Comparison of ENCODE assay signal across 8 cellular contexts in the genomic region with DNA sequence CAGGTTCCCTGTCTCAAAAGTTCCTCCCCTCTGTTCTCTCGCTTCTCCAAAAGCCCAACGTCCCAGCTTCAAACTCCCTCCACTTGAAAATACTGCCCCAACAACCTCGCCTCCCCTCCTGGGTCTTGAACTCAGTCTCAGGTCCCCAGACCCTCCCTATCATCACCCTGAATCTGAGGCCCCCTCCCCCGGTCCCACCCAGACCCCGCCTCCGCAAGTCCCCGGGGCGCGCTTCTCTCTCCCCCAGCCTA. TPM values are rescaled to one million over a fixed set of nuclear protein-coding genes. Genes with fewer than 3 reads are reported as not detected.
A peak's percentile ranks its signal among the peaks of the same experiment; 100 is the strongest.
DNase-seq lines count a peak whose midpoint lies in the region; ATAC-seq and TF ChIP-seq lines count a peak whose summit lies in the region.

No MANE protein-coding gene starts in this region.

- POLR2A ChIA-PET in HEK293 (lab: Yijun Ruan, JAX) = interaction anchor here (0.5 to 17.1 kb wide), 19 partner anchors 9 to 1547 kb away, joined by 3 to 428 read pairs (median 7); a partner anchor contains a TSS

- intact Hi-C loops in prostate gland (cut with DNase I) = loop anchor here (1.0 to 10.0 kb wide), 3 partner anchors 21 to 151 kb away; a partner anchor contains a TSS

- H3K4me3 ChIP-seq in HEK293 (ENCODE audit: low read depth, low read length) (peak overlapping the region; percentile 57), foreskin fibroblast (ENCODE audit: low read depth in 1 of 2, low read length in 2 of 2) (peak overlapping the region; percentile 92 to 98), prostate gland (peak overlapping the region; percentile 85 to 97)

- peak overlapping the region; percentile 98 for H3K27ac ChIP-seq in C4-2B
- peak overlapping the region; percentile 99 for H3K27ac ChIP-seq in HEK293 (ENCODE audit: extremely low read depth, low read depth, low read length)
- H3K27ac ChIP-seq in VCaP = peak overlapping the region; percentile 94
- peak overlapping the region; percentile 99 for H3K27ac ChIP-seq in prostate gland

- H3K4me1 ChIP-seq in HEK293 (ENCODE audit: control insufficient read depth, insufficient read depth, low read length) = peaks cover 14% of the 10 kb centered on the region
- peaks cover 19% of the 10 kb centered on the region for H3K4me1 ChIP-seq in prostate gland (replicated peaks)

- 0% methylated on average over 9 of the region's 9 CpGs for WGBS in prostate gland

- H3K9me3 ChIP-seq in HEK293 (ENCODE audit: control insufficient read depth, insufficient read depth, low read depth, low read length) = no peaks in the 10 kb centered on the region
- H3K9me3 ChIP-seq in prostate gland = no peaks in the 10 kb centered on the region

- no peak for ATAC-seq in GM21526 (IDR thresholded peaks at IDR 0.05; ENCODE audit: low FRiP score, unreplicated experiment)
- no peak for ATAC-seq in GM19467 (IDR thresholded peaks at IDR 0.05; ENCODE audit: unreplicated experiment)

- no peaks in the 10 kb centered on the region for H3K27me3 ChIP-seq in prostate gland (replicated peaks; ENCODE audit: insufficient read depth)

- CTCF ChIA-PET in HEK293 (lab: Yijun Ruan, JAX) = interaction anchor here (0.6 to 4.8 kb wide), 14 partner anchors 10 to 819 kb away, joined by 3 to 39 read pairs (median 6); a partner anchor contains a TSS

- H3K36me3 ChIP-seq in HEK293 (ENCODE audit: control insufficient read depth in 2 of 2, insufficient read depth in 1 of 2, low read length in 2 of 2) (peaks cover 23 to 31% of the 10 kb centered on the region in 2 experiments), prostate gland (peaks cover 0 to 9% of the 10 kb centered on the region in 2 donors)

- TF ChIP-seq CTCF in C4-2B (conservative IDR thresholded peaks at IDR 0.05) (no peak), HEK293 (tag by site-specific recombination; IDR thresholded peaks at IDR 0.05) (no peak; the same call in 1 of the 2 replicates), VCaP (conservative IDR thresholded peaks at IDR 0.05) (no peak), foreskin fibroblast (IDR thresholded peaks at IDR 0.05; ENCODE audit: low read depth, low read length) (no peak), prostate gland (IDR thresholded peaks at IDR 0.05) (no peak)

- no peak for TF ChIP-seq POLR2A in prostate gland (IDR thresholded peaks at IDR 0.05)

- no peak for DNase-seq in foreskin fibroblast
- DNase-seq in prostate gland (ENCODE audit: low spot score) = no peak
- DNase-seq in RKO (ENCODE audit: low spot score) = no peak

TF ChIP-seq in HEK293, 187 proteins besides CTCF, POLR2A, EP300 and RAD21 (continues in another document):
- TF ChIP-seq ZNF571 (tag by site-specific recombination; IDR thresholded peaks at IDR 0.05) = no peak
- TF ChIP-seq ZNF350 (tag by site-specific recombination; IDR thresholded peaks at IDR 0.05) = no peak
- no peak for TF ChIP-seq GLIS1 (tag by site-specific recombination; IDR thresholded peaks at IDR 0.05)
- TF ChIP-seq ZBTB48 (tag by site-specific recombination; IDR thresholded peaks at IDR 0.05) = peak; percentile 74
- no peak for TF ChIP-seq ZNF701 (tag by site-specific recombination; IDR thresholded peaks at IDR 0.05)
- TF ChIP-seq, protein P1, sequence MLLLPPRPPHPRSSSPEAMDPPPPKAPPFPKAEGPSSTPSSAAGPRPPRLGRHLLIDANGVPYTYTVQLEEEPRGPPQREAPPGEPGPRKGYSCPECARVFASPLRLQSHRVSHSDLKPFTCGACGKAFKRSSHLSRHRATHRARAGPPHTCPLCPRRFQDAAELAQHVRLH (tag by site-specific recombination; IDR thresholded peaks at IDR 0.05) = 0 out of 2 replicates have a peak, but pooled peaks have one; percentile 44
- TF ChIP-seq FEZF1 (tag by site-specific recombination; IDR thresholded peaks at IDR 0.05) = no peak
- peak; percentile 22; the same call in 1 of the 2 replicates for TF ChIP-seq ZSCAN23 (tag by site-specific recombination; IDR thresholded peaks at IDR 0.05)
- TF ChIP-seq, protein P2, sequence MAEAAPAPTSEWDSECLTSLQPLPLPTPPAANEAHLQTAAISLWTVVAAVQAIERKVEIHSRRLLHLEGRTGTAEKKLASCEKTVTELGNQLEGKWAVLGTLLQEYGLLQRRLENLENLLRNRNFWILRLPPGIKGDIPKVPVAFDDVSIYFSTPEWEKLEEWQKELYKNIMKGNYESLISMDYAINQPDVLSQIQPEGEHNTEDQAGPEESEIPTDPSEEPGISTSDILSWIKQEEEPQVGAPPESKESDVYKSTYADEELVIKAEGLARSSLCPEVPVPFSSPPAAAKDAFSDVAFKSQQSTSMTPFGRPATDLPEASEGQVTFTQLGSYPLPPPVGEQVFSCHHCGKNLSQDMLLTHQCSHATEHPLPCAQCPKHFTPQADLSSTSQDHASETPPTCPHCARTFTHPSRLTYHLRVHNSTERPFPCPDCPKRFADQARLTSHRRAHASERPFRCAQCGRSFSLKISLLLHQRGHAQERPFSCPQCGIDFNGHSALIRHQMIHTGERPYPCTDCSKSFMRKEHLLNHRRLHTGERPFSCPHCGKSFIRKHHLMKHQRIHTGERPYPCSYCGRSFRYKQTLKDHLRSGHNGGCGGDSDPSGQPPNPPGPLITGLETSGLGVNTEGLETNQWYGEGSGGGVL (tag by site-specific recombination; IDR thresholded peaks at IDR 0.05) = peak; percentile 77
- TF ChIP-seq ZNF274 (IDR thresholded peaks at IDR 0.05; ENCODE audit: low read length) = no peak
- no peak for TF ChIP-seq ZNF274 (tag by site-specific recombination; IDR thresholded peaks at IDR 0.05; ENCODE audit: borderline replicate concordance)
- TF ChIP-seq, protein P3, sequence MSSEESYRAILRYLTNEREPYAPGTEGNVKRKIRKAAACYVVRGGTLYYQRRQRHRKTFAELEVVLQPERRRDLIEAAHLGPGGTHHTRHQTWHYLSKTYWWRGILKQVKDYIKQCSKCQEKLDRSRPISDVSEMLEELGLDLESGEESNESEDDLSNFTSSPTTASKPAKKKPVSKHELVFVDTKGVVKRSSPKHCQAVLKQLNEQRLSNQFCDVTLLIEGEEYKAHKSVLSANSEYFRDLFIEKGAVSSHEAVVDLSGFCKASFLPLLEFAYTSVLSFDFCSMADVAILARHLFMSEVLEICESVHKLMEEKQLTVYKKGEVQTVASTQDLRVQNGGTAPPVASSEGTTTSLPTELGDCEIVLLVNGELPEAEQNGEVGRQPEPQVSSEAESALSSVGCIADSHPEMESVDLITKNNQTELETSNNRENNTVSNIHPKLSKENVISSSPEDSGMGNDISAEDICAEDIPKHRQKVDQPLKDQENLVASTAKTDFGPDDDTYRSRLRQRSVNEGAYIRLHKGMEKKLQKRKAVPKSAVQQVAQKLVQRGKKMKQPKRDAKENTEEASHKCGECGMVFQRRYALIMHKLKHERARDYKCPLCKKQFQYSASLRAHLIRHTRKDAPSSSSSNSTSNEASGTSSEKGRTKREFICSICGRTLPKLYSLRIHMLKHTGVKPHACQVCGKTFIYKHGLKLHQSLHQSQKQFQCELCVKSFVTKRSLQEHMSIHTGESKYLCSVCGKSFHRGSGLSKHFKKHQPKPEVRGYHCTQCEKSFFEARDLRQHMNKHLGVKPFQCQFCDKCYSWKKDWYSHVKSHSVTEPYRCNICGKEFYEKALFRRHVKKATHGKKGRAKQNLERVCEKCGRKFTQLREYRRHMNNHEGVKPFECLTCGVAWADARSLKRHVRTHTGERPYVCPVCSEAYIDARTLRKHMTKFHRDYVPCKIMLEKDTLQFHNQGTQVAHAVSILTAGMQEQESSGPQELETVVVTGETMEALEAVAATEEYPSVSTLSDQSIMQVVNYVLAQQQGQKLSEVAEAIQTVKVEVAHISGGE (tag by site-specific recombination; conservative IDR thresholded peaks at IDR 0.05; ENCODE audit: low read depth) = peak; percentile 4
- TF ChIP-seq REPIN1 (tag by site-specific recombination; IDR thresholded peaks at IDR 0.05; ENCODE audit: low read depth) = peak; percentile 91; the same call in 1 of the 2 replicates
- TF ChIP-seq ZNF624 (tag by site-specific recombination; IDR thresholded peaks at IDR 0.05) = 0 out of 2 replicates have a peak, but pooled peaks have one; percentile 58
- TF ChIP-seq, protein P4, sequence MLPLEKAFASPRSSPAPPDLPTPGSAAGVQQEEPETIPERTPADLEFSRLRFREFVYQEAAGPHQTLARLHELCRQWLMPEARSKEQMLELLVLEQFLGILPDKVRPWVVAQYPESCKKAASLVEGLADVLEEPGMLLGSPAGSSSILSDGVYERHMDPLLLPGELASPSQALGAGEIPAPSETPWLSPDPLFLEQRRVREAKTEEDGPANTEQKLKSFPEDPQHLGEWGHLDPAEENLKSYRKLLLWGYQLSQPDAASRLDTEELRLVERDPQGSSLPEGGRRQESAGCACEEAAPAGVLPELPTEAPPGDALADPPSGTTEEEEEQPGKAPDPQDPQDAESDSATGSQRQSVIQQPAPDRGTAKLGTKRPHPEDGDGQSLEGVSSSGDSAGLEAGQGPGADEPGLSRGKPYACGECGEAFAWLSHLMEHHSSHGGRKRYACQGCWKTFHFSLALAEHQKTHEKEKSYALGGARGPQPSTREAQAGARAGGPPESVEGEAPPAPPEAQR (tag by site-specific recombination; IDR thresholded peaks at IDR 0.05) = peak; percentile 19; the same call in 1 of the 2 replicates
- TF ChIP-seq BCL11B (tag by site-specific recombination; IDR thresholded peaks at IDR 0.05; ENCODE audit: low read depth) = peak; percentile 87
- TF ChIP-seq, protein P5, sequence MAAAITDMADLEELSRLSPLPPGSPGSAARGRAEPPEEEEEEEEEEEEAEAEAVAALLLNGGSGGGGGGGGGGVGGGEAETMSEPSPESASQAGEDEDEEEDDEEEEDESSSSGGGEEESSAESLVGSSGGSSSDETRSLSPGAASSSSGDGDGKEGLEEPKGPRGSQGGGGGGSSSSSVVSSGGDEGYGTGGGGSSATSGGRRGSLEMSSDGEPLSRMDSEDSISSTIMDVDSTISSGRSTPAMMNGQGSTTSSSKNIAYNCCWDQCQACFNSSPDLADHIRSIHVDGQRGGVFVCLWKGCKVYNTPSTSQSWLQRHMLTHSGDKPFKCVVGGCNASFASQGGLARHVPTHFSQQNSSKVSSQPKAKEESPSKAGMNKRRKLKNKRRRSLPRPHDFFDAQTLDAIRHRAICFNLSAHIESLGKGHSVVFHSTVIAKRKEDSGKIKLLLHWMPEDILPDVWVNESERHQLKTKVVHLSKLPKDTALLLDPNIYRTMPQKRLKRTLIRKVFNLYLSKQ (tag by site-specific recombination; IDR thresholded peaks at IDR 0.05; ENCODE audit: borderline replicate concordance) = no peak

RNA-seq across cellular contexts. Expression of a gene that starts 0.3 kb away (rescaled TPM):
- 10 to 100 TPM; 22.7 to 37.3 TPM for total RNA-seq in prostate gland

RNA-seq across cellular contexts. Expression of a gene that starts 18.1 kb away (rescaled TPM):
- total RNA-seq in prostate gland = 10 to 100 TPM; 15.9 to 19.5 TPM

RNA-seq across cellular contexts. Expression of a gene that starts 21.7 kb away (rescaled TPM):
- total RNA-seq in prostate gland = 100 to 1,000 TPM; 101 to 261 TPM

RNA-seq across cellular contexts. Expression of a gene that starts 22.9 kb away (rescaled TPM):
- 10 to 100 TPM in 1 of 2 donors, 1 to 10 TPM in 1; 5.2 to 21.9 TPM for total RNA-seq in prostate gland

RNA-seq across cellular contexts. Expression of a gene that starts 30.7 kb away (rescaled TPM):
- 10 to 100 TPM in 1 of 2 donors, 1 to 10 TPM in 1; 4.1 to 10.7 TPM for total RNA-seq in prostate gland
